In the genomic region with DNA sequence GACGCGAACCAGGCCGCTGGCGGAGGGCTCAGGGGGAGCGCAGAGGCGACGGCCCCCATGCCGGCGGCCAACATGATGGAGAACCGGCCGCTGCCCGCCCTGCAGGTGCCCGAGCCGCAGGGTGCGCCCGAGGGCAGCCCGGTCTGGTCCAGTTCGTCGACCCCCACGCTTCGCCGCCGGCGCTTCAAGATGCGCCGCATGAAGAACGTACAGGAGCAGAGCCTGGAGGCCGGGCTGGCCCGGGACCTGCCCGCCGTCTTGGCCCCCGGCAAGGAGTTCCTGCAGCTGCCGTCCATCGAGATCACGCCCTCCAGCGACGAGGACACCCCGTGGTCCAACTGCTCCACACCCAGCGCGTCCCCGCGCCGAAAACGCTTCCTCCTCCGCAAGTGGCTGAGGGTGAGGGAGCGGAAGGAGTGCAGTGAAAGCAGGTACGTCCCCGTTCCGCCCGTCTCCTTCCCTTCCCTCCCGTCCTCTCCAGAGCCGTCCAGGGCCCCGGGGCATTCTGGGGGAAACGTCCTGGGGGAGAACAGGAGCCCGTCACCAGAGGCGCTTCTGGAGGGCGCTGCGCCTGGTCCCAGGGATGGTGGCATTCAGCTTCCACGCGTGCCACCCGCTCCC, we compare ENCODE assay signal across 8 cellular contexts. TPM values are rescaled to one million over a fixed set of nuclear protein-coding genes. Genes with fewer than 3 reads are reported as not detected.
DNase-seq lines count a peak whose midpoint lies in the region; ATAC-seq, FAIRE-seq and TF ChIP-seq lines count a peak whose summit lies in the region.

No MANE protein-coding gene starts in this region.

- H3K36me3 ChIP-seq in ovary, result no peaks in the 10 kb centered on the region

- peak; percentile 32 for FAIRE-seq in urothelium cell line (lab: Jason Lieb, UNC)

- 0 to 2% (median 1%) methylated on average over 48 to 61 of the region's 61 CpGs for WGBS in ovary, 3 donors

- H3K27me3 ChIP-seq in ovary, result no peaks in the 10 kb centered on the region

- ATAC-seq in HG02588 (IDR thresholded peaks at IDR 0.05; ENCODE audit: unreplicated experiment) (peak; percentile 35), Right ventricle myocardium inferior (peak; percentile 70)

- intact Hi-C loops in Right ventricle myocardium inferior (cut with DNase I) (no loop called here), ovary (cut with DNase I) (no loop called here)

- peak overlapping the region; percentile 65 to 77 for H3K27ac ChIP-seq in ovary

- TF ChIP-seq EP300 in ovary (IDR thresholded peaks at IDR 0.05), result no peak

- TF ChIP-seq CTCF in ovary (IDR thresholded peaks at IDR 0.05), result no peak

- H3K9me3 ChIP-seq in ovary, result no peaks in the 10 kb centered on the region

- H3K4me3 ChIP-seq in ovary, result peak overlapping the region; percentile 44

- H3K4me1 ChIP-seq in ovary (ENCODE audit: insufficient read depth), result peaks cover 22% of the 10 kb centered on the region

- DNase-seq in GM03348 (ENCODE audit: low spot score), result peak; percentile 72
- peak; percentile 79 to 88 for DNase-seq in NOMO-1 (lab: John Stamatoyannopoulos, UW; ENCODE audit: unreplicated experiment in 2 of 2)
- peak; percentile 19 to 41 for DNase-seq in activated T-helper 1 cell treated with anti-CD3 and anti-CD28 coated beads, Interleukin-2, amount 50 U/mL, for 16 hours (ENCODE audit: low read depth in 1 of 2, low spot score in 1 of 2)
- peak; percentile 92 for DNase-seq in Right ventricle myocardium inferior (ENCODE audit: missing footprints)
- peak; percentile 46 to 68 (median 60) for DNase-seq in ovary
- DNase-seq in urothelium cell line (ENCODE audit: low spot score), result peak; percentile 68
- no peak for DNase-seq in inferior parietal cortex (ENCODE audit: extremely low spot score)

- peak; percentile 38 for TF ChIP-seq POLR2A in ovary (IDR thresholded peaks at IDR 0.05)

RNA-seq across cellular contexts. Expression of a gene that starts 0.8 kb away (rescaled TPM):
- total RNA-seq in Right ventricle myocardium inferior (17.6 TPM), ovary (10 to 100 TPM; 12.9 to 47.9 (median 25.4) TPM)
- polyA plus RNA-seq in ovary, result 100 to 1,000 TPM in 1 of 2 donors, 10 to 100 TPM in 1; 10.8 to 185 TPM
